Comparison of ENCODE assay signal across 8 cellular contexts in the genomic region with DNA sequence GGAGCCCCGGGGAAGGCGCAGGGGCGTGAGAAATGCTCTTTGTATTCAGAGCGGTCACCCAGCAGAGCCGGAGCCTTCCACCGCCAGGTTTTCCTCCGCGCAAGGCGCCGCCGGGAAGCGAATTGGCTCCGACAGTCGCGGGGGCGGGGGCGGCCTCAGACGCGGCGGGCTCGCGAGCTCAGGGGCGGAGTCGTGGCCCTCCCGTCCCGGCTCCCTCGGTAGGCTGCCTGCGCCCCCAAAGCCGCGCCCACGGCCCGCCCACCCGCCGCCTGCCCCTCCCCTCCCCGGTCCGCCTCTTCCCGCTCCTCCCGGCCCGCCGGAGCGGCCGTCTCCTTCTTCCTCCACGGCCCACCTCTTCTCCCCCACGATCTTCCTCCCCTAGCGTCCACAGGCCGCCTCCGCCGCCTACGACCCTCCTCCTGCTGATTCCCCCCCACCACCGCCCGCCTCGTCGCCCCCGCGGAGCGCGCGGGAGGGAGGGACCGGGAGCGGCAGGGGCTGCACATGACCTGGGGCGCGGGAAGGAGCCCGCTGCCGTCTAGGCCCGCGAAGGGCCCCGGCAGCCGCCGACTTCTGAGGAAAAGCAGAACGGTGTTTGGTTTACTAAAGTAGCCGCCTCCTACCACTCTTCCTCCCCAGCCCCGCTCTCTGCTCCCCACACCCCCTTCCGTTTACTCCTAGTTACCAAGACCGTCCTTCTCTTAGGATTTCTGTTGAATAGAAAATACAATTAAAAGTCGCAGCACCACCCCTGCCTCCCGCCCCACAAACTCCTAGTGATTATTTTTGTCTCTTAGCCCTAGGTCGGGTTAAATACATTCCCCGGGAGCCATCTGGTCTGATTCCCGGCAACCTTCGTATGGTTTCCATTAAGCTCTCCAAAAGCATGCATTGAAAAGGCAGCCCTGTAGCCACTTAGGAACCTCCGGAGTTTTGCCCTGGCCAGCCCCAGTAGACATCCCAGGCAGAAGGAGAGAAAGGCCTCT. TPM values are rescaled to one million over a fixed set of nuclear protein-coding genes. Genes with fewer than 3 reads are reported as not detected.
DNase-seq lines count a peak whose midpoint lies in the region; ATAC-seq and TF ChIP-seq lines count a peak whose summit lies in the region.

No MANE protein-coding gene starts in this region.

- CTCF ChIA-PET in BJ (lab: Yijun Ruan, JAX): interaction anchor here (0.6 to 1.1 kb wide), 3 partner anchors 17 to 155 kb away, joined by 3 read pairs; no protein-coding TSS in a partner anchor
- CTCF ChIA-PET in activated CD4-positive, alpha-beta memory T cell treated with anti-CD3 and anti-CD28 coated beads for 36 hours (lab: Charles Lee): no interaction called here

- peak; percentile 70 for DNase-seq in BJ (ENCODE audit: low read depth)
- peak; percentile 63 for DNase-seq in NCI-H526 treated with DMSO at 0.1 percent for 48 hours (lab: John Stamatoyannopoulos, UW)
- peak; percentile 92 for DNase-seq in activated CD4-positive, alpha-beta memory T cell treated with anti-CD3 and anti-CD28 coated beads for 36 hours
- DNase-seq in dermis microvascular lymphatic vessel endothelial cell (ENCODE audit: low read depth in 2 of 2): peak; percentile 61 to 97
- peak; percentile 92 to 94 (median 93) for DNase-seq in right lobe of liver
- peak; percentile 85 for DNase-seq in stimulated activated CD4-positive, alpha-beta T cell treated with anti-CD3 and anti-CD28 coated beads, Interleukin-4, amount 100 ng/mL, for 1 hour

- H3K27me3 ChIP-seq in BJ (ENCODE audit: control insufficient read depth, insufficient read depth, low read length) (no peaks in the 10 kb centered on the region), right lobe of liver (no peaks in the 10 kb centered on the region)

- TF ChIP-seq POLR2A in right lobe of liver (IDR thresholded peaks at IDR 0.05): peak; percentile 70

- H3K4me3 Mint-ChIP-seq in activated CD4-positive, alpha-beta memory T cell treated with anti-CD3 and anti-CD28 coated beads for 36 hours: peak overlapping the region; percentile 69

- H3K36me3 ChIP-seq in BJ (ENCODE audit: control insufficient read depth, insufficient read depth, low read length) (no peaks in the 10 kb centered on the region), right lobe of liver (no peaks in the 10 kb centered on the region)

- H3K9me3 Mint-ChIP-seq in activated CD4-positive, alpha-beta memory T cell treated with anti-CD3 and anti-CD28 coated beads for 36 hours: no peaks in the 10 kb centered on the region

- ATAC-seq in GM19328 (IDR thresholded peaks at IDR 0.05; ENCODE audit: unreplicated experiment) (peak; percentile 81), HG03469 (IDR thresholded peaks at IDR 0.05; ENCODE audit: unreplicated experiment) (peak; percentile 56), right lobe of liver (peak; percentile 82 to 94 (median 86))

- H3K27ac ChIP-seq in right lobe of liver: peak overlapping the region; percentile 68 to 90 (median 76)

- peak overlapping the region; percentile 56 for H3K4me3 ChIP-seq in BJ (ENCODE audit: low read depth, low read length)
- H3K4me3 ChIP-seq in right lobe of liver: peak overlapping the region; percentile 24 to 56 (median 45)

- intact Hi-C loops in activated CD4-positive, alpha-beta memory T cell treated with anti-CD3 and anti-CD28 coated beads for 36 hours (cut with micrococcal nuclease): loop anchor here (1.0 to 10.0 kb wide), 6 partner anchors 75 to 550 kb away; a partner anchor contains a TSS
- intact Hi-C loops in right lobe of liver (cut with DNase I): loop anchor here in 1 of 2 donors (5.0 kb wide), 1 partner anchor 69 kb away; no protein-coding TSS in a partner anchor

- H3K4me1 ChIP-seq in right lobe of liver: peaks cover 0 to 40% (median 21%) of the 10 kb centered on the region in 4 donors

- H3K36me3 Mint-ChIP-seq in activated CD4-positive, alpha-beta memory T cell treated with anti-CD3 and anti-CD28 coated beads for 36 hours: no peaks in the 10 kb centered on the region

- no peaks in the 10 kb centered on the region for H3K9me3 ChIP-seq in right lobe of liver

- peak overlapping the region; percentile 62 for H3K27ac Mint-ChIP-seq in activated CD4-positive, alpha-beta memory T cell treated with anti-CD3 and anti-CD28 coated beads for 36 hours

- no peak for TF ChIP-seq CTCF in BJ (IDR thresholded peaks at IDR 0.05; ENCODE audit: insufficient read depth, low read depth, low read length)
- peak in 1 of 4 donors; percentile 6 for TF ChIP-seq CTCF in right lobe of liver (IDR thresholded peaks at IDR 0.05)

- peaks cover 29% of the 10 kb centered on the region for H3K4me1 Mint-ChIP-seq in activated CD4-positive, alpha-beta memory T cell treated with anti-CD3 and anti-CD28 coated beads for 36 hours (ENCODE audit: low read depth)

- peaks cover 6% of the 10 kb centered on the region for H3K27me3 Mint-ChIP-seq in activated CD4-positive, alpha-beta memory T cell treated with anti-CD3 and anti-CD28 coated beads for 36 hours

- POLR2A ChIA-PET in BJ (lab: Charles Lee): interaction anchor here (0.5 to 0.6 kb wide), 2 partner anchors 13 to 155 kb away, joined by 3 read pairs; no protein-coding TSS in a partner anchor
- POLR2A ChIA-PET in activated CD4-positive, alpha-beta memory T cell treated with anti-CD3 and anti-CD28 coated beads for 36 hours (lab: Charles Lee): no interaction called here

- 12% methylated on average over 43 of the region's 81 CpGs for WGBS in right lobe of liver (ENCODE audit: insufficient coverage, low coverage, low lambda C conversion rate, missing lambda C conversion rate)

RNA-seq across cellular contexts. Expression of a gene that starts 53.2 kb away (rescaled TPM):
- polyA plus RNA-seq in BJ (2011; rRNA removed): not detected in 2 replicates
- not detected in 2 replicates for polyA minus RNA-seq in BJ (2011; rRNA and poly(A)+ RNA removed)
- total RNA-seq in activated CD4-positive, alpha-beta memory T cell treated with anti-CD3 and anti-CD28 coated beads for 36 hours: not detected
- not detected in 2 replicates for total RNA-seq in dermis microvascular lymphatic vessel endothelial cell
- total RNA-seq in right lobe of liver: not detected

Comparison
In these comparisons a context has a peak if more than half of its experiments do, and no peak if none do; other contexts are left out.
1. Peak in every context shown above with its lines: DNase-seq, ATAC-seq, H3K4me3 ChIP-seq and H3K27ac ChIP-seq.